Comparison of ENCODE assay signal across 12 cellular contexts in the genomic region with DNA sequence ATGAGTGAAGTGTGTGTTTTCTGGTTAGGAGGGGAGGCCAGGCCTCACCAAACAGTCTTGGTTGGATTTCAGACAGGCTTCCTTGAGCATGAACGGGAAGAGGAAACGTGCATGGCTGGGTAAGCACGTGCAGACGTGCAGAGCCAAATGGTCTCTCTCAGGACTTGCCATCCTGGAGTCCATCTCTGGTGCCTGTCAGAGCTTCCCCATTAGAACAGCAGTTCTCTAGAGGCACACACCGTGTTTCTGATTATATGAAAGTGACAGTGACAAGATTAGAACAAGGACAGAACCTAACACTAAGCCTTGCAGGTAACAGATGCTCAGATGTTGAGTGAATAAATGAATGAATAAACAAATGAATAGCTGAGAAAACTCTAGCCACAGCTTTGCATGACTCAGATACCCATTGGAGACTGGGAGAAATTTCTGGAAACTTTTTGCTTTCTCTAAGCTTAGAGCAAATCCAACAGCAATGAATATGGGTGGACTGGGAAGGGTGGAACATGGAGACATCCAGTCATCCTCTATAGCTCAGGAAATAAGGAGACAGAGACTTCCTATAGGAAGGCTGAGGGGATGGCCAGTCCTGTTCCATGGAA. TPM values are rescaled to one million over a fixed set of nuclear protein-coding genes. Genes with fewer than 3 reads are reported as not detected.
DNase-seq lines count a peak whose midpoint lies in the region; ATAC-seq and TF ChIP-seq lines count a peak whose summit lies in the region.
"Had no signal": no experiment of that assay in that cellular context is flagged by ENCODE, and none has a peak within 500 bp of the region (broad histone marks: within the 10 kb centered on the region; RNA-seq: fewer than 3 reads in every experiment).

No MANE protein-coding gene starts in this region.

- H3F3A ChIP-seq in GM23338 (replicated peaks; ENCODE audit: low read depth): no peaks in the 10 kb centered on the region

- no peaks in the 10 kb centered on the region; the same call in 2 of the 3 replicates for H3K36me3 Mint-ChIP-seq in GM23338 (ENCODE audit: low read depth)
- H3K36me3 Mint-ChIP-seq in chondrocyte (ENCODE audit: low read depth): no peaks in the 10 kb centered on the region
- H3K36me3 Mint-ChIP-seq in progenitor cell of endocrine pancreas (ENCODE audit: insufficient read depth): no peaks in the 10 kb centered on the region
- H3K36me3 Mint-ChIP-seq in MCF 10A (ENCODE audit: insufficient read depth, unreplicated experiment): no peaks in the 10 kb centered on the region
- H3K36me3 Mint-ChIP-seq: activated CD4-positive, alpha-beta memory T cell treated with anti-CD3 and anti-CD28 coated beads for 36 hours; natural killer cell had no signal

- BruUV-seq in MCF 10A (replicated peaks; lab: Mats Ljungman, UMichigan): no TSS peak

- CTCF ChIA-PET in MCF 10A (lab: Yijun Ruan, JAX): interaction anchor here (0.6 to 2.6 kb wide), 8 partner anchors 11 to 129 kb away, joined by 3 to 6 read pairs (median 4); no protein-coding TSS in a partner anchor

- H3K4me1 Mint-ChIP-seq in GM23338 (peaks cover 13% of the 10 kb centered on the region), chondrocyte (ENCODE audit: low read depth) (peaks cover 79% of the 10 kb centered on the region), progenitor cell of endocrine pancreas (ENCODE audit: low read depth) (peaks cover 9% of the 10 kb centered on the region), MCF 10A (ENCODE audit: insufficient read depth, unreplicated experiment) (peaks cover 13% of the 10 kb centered on the region)
- H3K4me1 Mint-ChIP-seq: activated naive CD4-positive, alpha-beta T cell treated with anti-CD3 and anti-CD28 coated beads, Interleukin-2, amount 50 U/mL, for 24 hours; natural killer cell had no signal

- POLR2A ChIA-PET in MCF 10A (lab: Yijun Ruan, JAX): interaction anchor here (1.2 kb wide), 1 partner anchor 13 kb away, joined by 3 read pairs; no protein-coding TSS in a partner anchor

- DNase-seq in G401 (ENCODE audit: low spot score) (peak; percentile 4), GM23338 (ENCODE audit: low spot score) (no peak), chondrocyte (ENCODE audit: low spot score) (no peak), progenitor cell of endocrine pancreas (ENCODE audit: low spot score, unreplicated experiment) (no peak), SIG-M5 (lab: John Stamatoyannopoulos, UW) (no peak), ACHN (no peak), NCI-H1694 treated with DMSO at 0.1 percent for 48 hours (lab: John Stamatoyannopoulos, UW) (no peak), MCF 10A (ENCODE audit: unreplicated experiment) (no peak)
- DNase-seq: activated CD4-positive, alpha-beta memory T cell treated with anti-CD3 and anti-CD28 coated beads for 36 hours; AML-193; natural killer cell had no signal

- peaks cover 5% of the 10 kb centered on the region; the same call in 1 of the 2 replicates for H3K9me2 ChIP-seq in GM23338 (ENCODE audit: insufficient read depth)

- peak overlapping the region; percentile 57; the same call in 1 of the 2 replicates for H2AFZ ChIP-seq in GM23338

- H3K9me3 Mint-ChIP-seq in GM23338: no peaks in the 10 kb centered on the region; the same call in 2 of the 3 replicates
- H3K9me3 Mint-ChIP-seq in chondrocyte (ENCODE audit: low read depth): no peaks in the 10 kb centered on the region
- H3K9me3 Mint-ChIP-seq in progenitor cell of endocrine pancreas (ENCODE audit: low read depth): no peaks in the 10 kb centered on the region
- H3K9me3 Mint-ChIP-seq in MCF 10A (ENCODE audit: unreplicated experiment): no peaks in the 10 kb centered on the region
- H3K9me3 Mint-ChIP-seq: activated CD4-positive, alpha-beta memory T cell treated with anti-CD3 and anti-CD28 coated beads for 36 hours; activated naive CD4-positive, alpha-beta T cell treated with anti-CD3 and anti-CD28 coated beads, Interleukin-2, amount 50 U/mL, for 24 hours; natural killer cell had no signal

- ATAC-seq in GM23338: no peak
- ATAC-seq: natural killer cell had no signal

- H3K27me3 Mint-ChIP-seq in GM23338 (ENCODE audit: insufficient read depth, low read depth, poor library complexity): peaks cover 7% of the 10 kb centered on the region
- H3K27me3 Mint-ChIP-seq in chondrocyte (ENCODE audit: low read depth): no peaks in the 10 kb centered on the region
- no peaks in the 10 kb centered on the region for H3K27me3 Mint-ChIP-seq in progenitor cell of endocrine pancreas
- no peaks in the 10 kb centered on the region for H3K27me3 Mint-ChIP-seq in MCF 10A (ENCODE audit: insufficient read depth, unreplicated experiment)
- H3K27me3 Mint-ChIP-seq: activated CD4-positive, alpha-beta memory T cell treated with anti-CD3 and anti-CD28 coated beads for 36 hours; activated naive CD4-positive, alpha-beta T cell treated with anti-CD3 and anti-CD28 coated beads, Interleukin-2, amount 50 U/mL, for 24 hours had no signal

- no peak overlapping the region for H3K4me2 ChIP-seq in GM23338

- H3K4me3 Mint-ChIP-seq in GM23338 (no peak overlapping the region), chondrocyte (ENCODE audit: unreplicated experiment) (peak overlapping the region; percentile 53), progenitor cell of endocrine pancreas (ENCODE audit: low read depth) (no peak overlapping the region), MCF 10A (ENCODE audit: unreplicated experiment) (no peak overlapping the region)
- H3K4me3 Mint-ChIP-seq: activated CD4-positive, alpha-beta memory T cell treated with anti-CD3 and anti-CD28 coated beads for 36 hours; activated naive CD4-positive, alpha-beta T cell treated with anti-CD3 and anti-CD28 coated beads, Interleukin-2, amount 50 U/mL, for 24 hours; natural killer cell had no signal

- no peak for TF ChIP-seq CTCF in GM23338 (conservative IDR thresholded peaks at IDR 0.05; ENCODE audit: low read depth in 2 of 2)
- TF ChIP-seq CTCF in chondrocyte (IDR thresholded peaks at IDR 0.05): no peak
- no peak for TF ChIP-seq CTCF in progenitor cell of endocrine pancreas (IDR thresholded peaks at IDR 0.05; ENCODE audit: unreplicated experiment)
- no peak for TF ChIP-seq CTCF in MCF 10A (IDR thresholded peaks at IDR 0.05; ENCODE audit: unreplicated experiment)

- in situ Hi-C loops in G401 (cut with HindIII; ENCODE audit: low sequenced_read_pairs) (no loop called here), ACHN (cut with HindIII; ENCODE audit: low pct_ligation_motif_present, low pct_unique_long_range_greater_than_20kb, low sequenced_read_pairs) (no loop called here)

- no peak overlapping the region for H3K27ac ChIP-seq in GM23338 (ENCODE audit: low read depth)

- H3K4me3 ChIP-seq in GM23338: no peak overlapping the region

- H4K20me1 ChIP-seq in GM23338 (replicated peaks; ENCODE audit: insufficient read depth): no peaks in the 10 kb centered on the region

- intact Hi-C loops in MCF 10A (cut with micrococcal nuclease): no loop called here

- no peaks in the 10 kb centered on the region for H3K27me3 ChIP-seq in GM23338 (ENCODE audit: insufficient read depth)

- 0 out of 2 replicates have a peak, but pooled peaks cover 4% of the 10 kb centered on the region for H3K4me1 ChIP-seq in GM23338 (ENCODE audit: insufficient read depth)

- H3K27ac Mint-ChIP-seq in GM23338 (no peak overlapping the region), chondrocyte (ENCODE audit: unreplicated experiment) (peak overlapping the region; percentile 96), progenitor cell of endocrine pancreas (peak overlapping the region; percentile 33), MCF 10A (ENCODE audit: low read depth, unreplicated experiment) (no peak overlapping the region)
- H3K27ac Mint-ChIP-seq: activated CD4-positive, alpha-beta memory T cell treated with anti-CD3 and anti-CD28 coated beads for 36 hours; activated naive CD4-positive, alpha-beta T cell treated with anti-CD3 and anti-CD28 coated beads, Interleukin-2, amount 50 U/mL, for 24 hours; natural killer cell had no signal

- no peaks in the 10 kb centered on the region for H3K79me2 ChIP-seq in GM23338 (replicated peaks; ENCODE audit: insufficient read depth)

- H3K36me3 ChIP-seq in GM23338 (ENCODE audit: insufficient read depth): no peaks in the 10 kb centered on the region

TF ChIP-seq in GM23338, 12 proteins besides CTCF, POLR2A, EP300 and RAD21 (continues in another document):
- TF ChIP-seq EZH2phosphoT487 (IDR thresholded peaks at IDR 0.05; ENCODE audit: unreplicated experiment) (no peak), JUNB (IDR thresholded peaks at IDR 0.05; ENCODE audit: unreplicated experiment) (no peak), ZNF331 (CRISPR knock-in tag; IDR thresholded peaks at IDR 0.05; ENCODE audit: low read depth) (no peak), ZNF114 (CRISPR knock-in tag; IDR thresholded peaks at IDR 0.05) (no peak), NANOG (IDR thresholded peaks at IDR 0.05; ENCODE audit: borderline replicate concordance) (no peak), EZH2 (IDR thresholded peaks at IDR 0.05; ENCODE audit: low read depth, unreplicated experiment) (no peak), POLR2AphosphoS5 (IDR thresholded peaks at IDR 0.05; ENCODE audit: low read depth) (no peak)

RNA-seq across cellular contexts. Expression of a gene that starts 11.8 kb away (rescaled TPM):
- total RNA-seq in G401 (2014; rRNA removed; shearing (Covaris generic)): 0.55 and 1.9 TPM in 2 replicates
- 132 and 133 TPM in 2 replicates for total RNA-seq in GM23338 (2014; rRNA removed; shearing (Covaris generic))
- polyA plus RNA-seq in GM23338 (2016; fragmentation: Nextera tagmentation; extraction: Ambion mirVana): 762 and 842 TPM in 2 replicates
- total RNA-seq in chondrocyte (1,623 to 1,979 TPM (median 1,941 TPM) in 3 replicates), progenitor cell of endocrine pancreas (95.4 and 106 TPM in 2 replicates), MCF 10A (2022) (130 and 183 TPM in 2 replicates)

Comparison
In these comparisons a context has a peak if more than half of its experiments do, and no peak if none do; other contexts are left out.
1. H3K27ac Mint-ChIP-seq: peak in chondrocyte (single experiment) and progenitor cell of endocrine pancreas (single experiment); none in GM23338 (single experiment) and MCF 10A (single experiment).
2. RNA of a gene that starts 11.8 kb away (total RNA-seq): 1,623 to 1,979 TPM in chondrocyte, 130 to 183 TPM in MCF 10A, 132 to 133 TPM in GM23338 and 95.4 to 106 TPM in progenitor cell of endocrine pancreas; 0.55 to 1.9 TPM in G401; every median in the first group is over 10 times any median in the second.